In genomic region chr2:130836501-130837174, GRCh38 we compare ENCODE assay signal across 8 cellular contexts. TPM values are rescaled to one million over a fixed set of nuclear protein-coding genes. Genes with fewer than 3 reads are reported as not detected.
DNase-seq lines count a peak whose midpoint lies in the region; ATAC-seq and FAIRE-seq lines count a peak whose summit lies in the region.

ARHGEF4 (plus strand) TSS chr2:130836914; CDS start chr2:130836954, 40 bp downstream.

- no peak for FAIRE-seq in small intestine (lab: Jason Lieb, UNC)

- no peaks in the 10 kb centered on the region for H3K36me3 Mint-ChIP-seq in activated naive CD4-positive, alpha-beta T cell treated with anti-CD3 and anti-CD28 coated beads, Interleukin-2, amount 50 U/mL, for 72 hours

- H3K36me3 ChIP-seq in iPS DF 6.9 (ENCODE audit: control insufficient read depth, insufficient read depth, low read length) (no peaks in the 10 kb centered on the region), small intestine (ENCODE audit: control insufficient read depth in 2 of 2, insufficient read depth in 2 of 2, low read length in 2 of 2) (no peaks in the 10 kb centered on the region)

- no peak within 1 kb of the TSS for H3K27ac ChIP-seq in iPS DF 6.9 (ENCODE audit: low read length)
- no peak within 1 kb of the TSS for H3K27ac ChIP-seq in small intestine (ENCODE audit: low read depth in 1 of 2, low read length in 1 of 2)

- no peak within 1 kb of the TSS for H3K27ac Mint-ChIP-seq in activated naive CD4-positive, alpha-beta T cell treated with anti-CD3 and anti-CD28 coated beads, Interleukin-2, amount 50 U/mL, for 72 hours

- DNase-seq in NCI-H345 (lab: John Stamatoyannopoulos, UW) = peak; percentile 45
- DNase-seq in NCI-H345 treated with DMSO at 0.1 percent for 48 hours (lab: John Stamatoyannopoulos, UW; ENCODE audit: unreplicated experiment) = no peak
- no peak for DNase-seq in activated naive CD4-positive, alpha-beta T cell treated with anti-CD3 and anti-CD28 coated beads, Interleukin-2, amount 50 U/mL, for 72 hours (ENCODE audit: low spot score in 2 of 2)
- no peak for DNase-seq in iPS DF 6.9 (ENCODE audit: low read depth, low spot score)
- peak; percentile 46 for DNase-seq in small intestine
- no peak for DNase-seq in NCI-H128 (lab: John Stamatoyannopoulos, UW; ENCODE audit: unreplicated experiment)

- no peaks in the 10 kb centered on the region for H3K9me3 Mint-ChIP-seq in activated naive CD4-positive, alpha-beta T cell treated with anti-CD3 and anti-CD28 coated beads, Interleukin-2, amount 50 U/mL, for 72 hours

- H3K4me1 ChIP-seq in iPS DF 6.9 (ENCODE audit: control insufficient read depth, insufficient read depth, low read length) = peaks cover 1% of the 10 kb centered on the region; the same call in 1 of the 2 replicates
- no peaks in the 10 kb centered on the region for H3K4me1 ChIP-seq in small intestine (ENCODE audit: control insufficient read depth in 2 of 2, insufficient read depth in 1 of 2, low read depth in 1 of 2, low read length in 1 of 2)

- H3K9me3 ChIP-seq in iPS DF 6.9 (ENCODE audit: control insufficient read depth, insufficient read depth, low read length) (no peaks in the 10 kb centered on the region), small intestine (ENCODE audit: control insufficient read depth, low read depth) (no peaks in the 10 kb centered on the region)

- H3K4me3 ChIP-seq in iPS DF 6.9 (ENCODE audit: low read length) = peak within 1 kb of the TSS; percentile 62; the same call in 1 of the 2 replicates
- H3K4me3 ChIP-seq in small intestine (ENCODE audit: low read depth in 1 of 2, low read length in 2 of 2) = peak within 1 kb of the TSS in 1 of 2 donors; percentile 47

- H3K27me3 ChIP-seq in iPS DF 6.9 (ENCODE audit: control insufficient read depth, insufficient read depth, low read length) (peaks cover 5% of the 10 kb centered on the region), small intestine (ENCODE audit: control insufficient read depth in 2 of 2, insufficient read depth in 2 of 2, low read length in 2 of 2) (peaks cover 0 to 12% of the 10 kb centered on the region in 2 donors)

- no CpG with 5 or more reads among the region's 70 CpGs for WGBS in iPS DF 6.9 (ENCODE audit: insufficient coverage, insufficient read length)
- 3 to 4% (median 4%) methylated on average over 67 to 70 of the region's 70 CpGs for WGBS in small intestine, 3 donors

- peak; percentile 52 for ATAC-seq in HG03469 (IDR thresholded peaks at IDR 0.05; ENCODE audit: unreplicated experiment)
- peak; percentile 56 to 67 for ATAC-seq in activated naive CD4-positive, alpha-beta T cell treated with anti-CD3 and anti-CD28 coated beads, Interleukin-2, amount 50 U/mL, for 72 hours
- ATAC-seq in GM19467 (IDR thresholded peaks at IDR 0.05; ENCODE audit: unreplicated experiment) = no peak

RNA-seq across cellular contexts. Expression of gene ARHGEF4, which starts in this region (rescaled TPM):
- total RNA-seq in activated naive CD4-positive, alpha-beta T cell treated with anti-CD3 and anti-CD28 coated beads, Interleukin-2, amount 50 U/mL, for 72 hours = under 1 TPM; 0.20 to 0.80 TPM
- polyA plus RNA-seq in small intestine = 1 to 10 TPM in 1 of 3 donors, under 1 TPM in 1, not detected in 1; 0.22 to 2.8 TPM

Comparison
In these comparisons a context has a peak if more than half of its experiments do, and no peak if none do; other contexts are left out.
1. DNase-seq: peak in NCI-H345 (single experiment) and small intestine (single experiment); none in NCI-H345 treated with DMSO at 0.1 percent for 48 hours (single experiment), activated naive CD4-positive, alpha-beta T cell treated with anti-CD3 and anti-CD28 coated beads, Interleukin-2, amount 50 U/mL, for 72 hours (0 of 2), iPS DF 6.9 (single experiment) and NCI-H128 (single experiment).
2. Peak in ATAC-seq in activated naive CD4-positive, alpha-beta T cell treated with anti-CD3 and anti-CD28 coated beads, Interleukin-2, amount 50 U/mL, for 72 hours; RNA of the gene not detected or under 1 TPM.